ENCODE assay signal across 8 cellular contexts in genomic region chr2:27753744-27754588, GRCh38. TPM values are rescaled to one million over a fixed set of nuclear protein-coding genes. Genes with fewer than 3 reads are reported as not detected.
DNase-seq lines count a peak whose midpoint lies in the region; ATAC-seq, FAIRE-seq and TF ChIP-seq lines count a peak whose summit lies in the region.

No MANE protein-coding gene starts in this region.

- peak; percentile 93 for ATAC-seq in left colon

- peak; percentile 26 for DNase-seq in NCI-H2227 (lab: John Stamatoyannopoulos, UW; ENCODE audit: unreplicated experiment)
- no peak for DNase-seq in NCI-H2227 treated with DMSO at 0.1 percent for 48 hours (lab: John Stamatoyannopoulos, UW)
- DNase-seq in NCI-H2081 treated with DMSO at 0.1 percent for 48 hours (lab: John Stamatoyannopoulos, UW), result peak; percentile 23
- DNase-seq in cardiac fibroblast (ENCODE audit: low read depth in 2 of 2), result peak; percentile 86 to 87
- DNase-seq in left colon, result peak; percentile 84 to 86
- DNase-seq in stimulated activated CD4-positive, alpha-beta T cell treated with anti-CD3 and anti-CD28 coated beads, TNF-alpha, amount 100 ng/mL, for 1 hour (ENCODE audit: low read depth in 3 of 3, low spot score in 1 of 3), result peak; percentile 21 to 62 (median 39)
- no peak for DNase-seq in frontal cortex (ENCODE audit: low spot score in 2 of 2)

- intact Hi-C loops in left colon (cut with DNase I, micrococcal nuclease), result loop anchor here in 1 of 2 donors (10.0 kb wide), 1 partner anchor 701 kb away; no protein-coding TSS in a partner anchor

- no peak overlapping the region for H3K27ac ChIP-seq in VCaP

- peak; percentile 86 for TF ChIP-seq CTCF in VCaP (conservative IDR thresholded peaks at IDR 0.05)
- peak; percentile 98 for TF ChIP-seq CTCF in cardiac fibroblast (IDR thresholded peaks at IDR 0.05; ENCODE audit: low read depth, low read length)

- no peak for FAIRE-seq in frontal cortex (lab: Jason Lieb, UNC)

- H3K4me3 ChIP-seq in cardiac fibroblast (replicated peaks in 1 of 2; ENCODE audit: low read depth in 2 of 2, low read length in 2 of 2), result no peak overlapping the region

RNA-seq across cellular contexts. Expression of gene MRPL33, which starts 17.6 kb away (rescaled TPM):
- total RNA-seq in left colon (10 to 100 TPM; 54.3 to 56.7 TPM), frontal cortex (56.7 TPM)

Comparison
In these comparisons a context has a peak if more than half of its experiments do, and no peak if none do; other contexts are left out.
1. DNase-seq: peak in NCI-H2227 (single experiment), NCI-H2081 treated with DMSO at 0.1 percent for 48 hours (single experiment), cardiac fibroblast (2 of 2), left colon (2 of 2) and stimulated activated CD4-positive, alpha-beta T cell treated with anti-CD3 and anti-CD28 coated beads, TNF-alpha, amount 100 ng/mL, for 1 hour (3 of 3); none in NCI-H2227 treated with DMSO at 0.1 percent for 48 hours (single experiment) and frontal cortex (0 of 2).